In genomic region chr10:89644691-89644966, GRCh38 we compare ENCODE assay signal across 8 cellular contexts. TPM values are rescaled to one million over a fixed set of nuclear protein-coding genes. Genes with fewer than 3 reads are reported as not detected.
DNase-seq lines count a peak whose midpoint lies in the region; ATAC-seq, FAIRE-seq and TF ChIP-seq lines count a peak whose summit lies in the region.

No MANE protein-coding gene starts in this region.

- POLR2A ChIA-PET in activated CD8-positive, alpha-beta T cell treated with anti-CD3 and anti-CD28 coated beads, Interleukin-2, amount 10 ng/mL, durations not matched to agents 7 days and 5 days (lab: Charles Lee): interaction anchor here (1.2 to 2.5 kb wide), 2 partner anchors 57 to 229 kb away, joined by 3 to 29 read pairs; partner anchors contain the start of gene KIF20B

- H3K79me2 ChIP-seq in ACC112 (ENCODE audit: control insufficient read depth, insufficient read depth, low read length, unreplicated experiment) (peaks cover 35% of the 10 kb centered on the region), keratinocyte (ENCODE audit: control insufficient read depth, insufficient read depth, low read length) (peaks cover 35% of the 10 kb centered on the region)

- peaks cover 29% of the 10 kb centered on the region for H3K27me3 Mint-ChIP-seq in activated CD8-positive, alpha-beta T cell treated with anti-CD3 and anti-CD28 coated beads, Interleukin-2, amount 10 ng/mL, durations not matched to agents 7 days and 5 days (ENCODE audit: low read depth)
- H3K27me3 Mint-ChIP-seq in stimulated activated naive CD8-positive, alpha-beta T cell treated with anti-CD3 and anti-CD28 coated beads, Interleukin-15, amount 100 ng/mL, for 72 hours: peaks cover 40% of the 10 kb centered on the region

- peaks cover 15% of the 10 kb centered on the region for H3K4me1 ChIP-seq in ACC112 (ENCODE audit: control insufficient read depth, insufficient read depth, low read length, unreplicated experiment)
- H3K4me1 ChIP-seq in keratinocyte (ENCODE audit: control insufficient read depth, extremely low read depth, insufficient read depth, low read length): peaks cover 13% of the 10 kb centered on the region

- no peaks in the 10 kb centered on the region for H3K36me3 ChIP-seq in ACC112 (ENCODE audit: insufficient read depth, low read length)
- H3K36me3 ChIP-seq in keratinocyte (ENCODE audit: control insufficient read depth in 2 of 2, extremely low read depth in 1 of 2, insufficient read depth in 2 of 2, low read length in 2 of 2): no peaks in the 10 kb centered on the region

- peak overlapping the region; percentile 25 for H3K27ac Mint-ChIP-seq in activated CD8-positive, alpha-beta T cell treated with anti-CD3 and anti-CD28 coated beads, Interleukin-2, amount 10 ng/mL, durations not matched to agents 7 days and 5 days
- peak overlapping the region in 1 of 2 donors; percentile 82 for H3K27ac Mint-ChIP-seq in stimulated activated naive CD8-positive, alpha-beta T cell treated with anti-CD3 and anti-CD28 coated beads, Interleukin-15, amount 100 ng/mL, for 72 hours

- H3K4me3 Mint-ChIP-seq in activated CD8-positive, alpha-beta T cell treated with anti-CD3 and anti-CD28 coated beads, Interleukin-2, amount 10 ng/mL, durations not matched to agents 7 days and 5 days: no peak overlapping the region
- no peak overlapping the region for H3K4me3 Mint-ChIP-seq in stimulated activated naive CD8-positive, alpha-beta T cell treated with anti-CD3 and anti-CD28 coated beads, Interleukin-15, amount 100 ng/mL, for 72 hours

- dilution Hi-C loops in keratinocyte (cut with MboI; ENCODE audit: extremely low pct_ligation_motif_present, low sequenced_read_pairs): no loop called here

- H3K27ac ChIP-seq in ACC112 (ENCODE audit: low read depth, low read length) (peak overlapping the region; percentile 37; the same call in 1 of the 2 replicates), keratinocyte (ENCODE audit: control insufficient read depth, insufficient read depth, low read length) (peak overlapping the region; percentile 79)

- peak overlapping the region; percentile 80 for H3K9ac ChIP-seq in keratinocyte (ENCODE audit: control insufficient read depth, extremely low read depth, insufficient read depth, low read length)

- DNase-seq in activated CD8-positive, alpha-beta T cell treated with anti-CD3 and anti-CD28 coated beads, Interleukin-2, amount 10 ng/mL, durations not matched to agents 7 days and 5 days: no peak
- DNase-seq in keratinocyte (ENCODE audit: low read depth, low spot score) (no peak), cortex of kidney (lab: John Stamatoyannopoulos, UW) (no peak), NCI-H1105 treated with DMSO at 0.1 percent for 48 hours (lab: John Stamatoyannopoulos, UW) (no peak)
- no peak for DNase-seq in stimulated activated naive CD8-positive, alpha-beta T cell treated with anti-CD3 and anti-CD28 coated beads, Interleukin-15, amount 100 ng/mL, for 72 hours

- peak in 1 of 3 experiments; percentile 0 for TF ChIP-seq CTCF in keratinocyte (optimal IDR thresholded peaks at IDR 0.05 in 1 of 3, IDR thresholded peaks at IDR 0.05 in 1 of 3, conservative IDR thresholded peaks at IDR 0.05 in 1 of 3; ENCODE audit: extremely low read depth in 1 of 3, insufficient read depth in 2 of 3, low read length in 3 of 3)

- H3K4me2 ChIP-seq in keratinocyte (ENCODE audit: control insufficient read depth, extremely low read depth, insufficient read depth, low read depth, low read length): peak overlapping the region; percentile 95

- CTCF ChIA-PET in activated CD8-positive, alpha-beta T cell treated with anti-CD3 and anti-CD28 coated beads, Interleukin-2, amount 10 ng/mL, durations not matched to agents 7 days and 5 days (lab: Charles Lee): no interaction called here

- no peaks in the 10 kb centered on the region for H3K36me3 Mint-ChIP-seq in activated CD8-positive, alpha-beta T cell treated with anti-CD3 and anti-CD28 coated beads, Interleukin-2, amount 10 ng/mL, durations not matched to agents 7 days and 5 days (ENCODE audit: low read depth)

- H2AFZ ChIP-seq in ACC112 (ENCODE audit: low read length, unreplicated experiment) (peak overlapping the region; percentile 93), keratinocyte (ENCODE audit: control insufficient read depth, low read length) (peak overlapping the region; percentile 81)

- peak; percentile 36 for ATAC-seq in GM18907 (IDR thresholded peaks at IDR 0.05; ENCODE audit: unreplicated experiment)
- ATAC-seq in HG03135 (IDR thresholded peaks at IDR 0.05; ENCODE audit: unreplicated experiment): peak; percentile 44
- peak; percentile 46 for ATAC-seq in activated CD8-positive, alpha-beta T cell treated with anti-CD3 and anti-CD28 coated beads, Interleukin-2, amount 10 ng/mL, durations not matched to agents 7 days and 5 days
- peak; percentile 55 for ATAC-seq in stimulated activated naive CD8-positive, alpha-beta T cell treated with anti-CD3 and anti-CD28 coated beads, Interleukin-15, amount 100 ng/mL, for 72 hours

- H3K27me3 ChIP-seq in ACC112 (ENCODE audit: insufficient read depth, low read length) (no peaks in the 10 kb centered on the region), keratinocyte (ENCODE audit: control insufficient read depth, extremely low read depth, insufficient read depth, low read length) (no peaks in the 10 kb centered on the region)

- FAIRE-seq in keratinocyte (lab: Jason Lieb, UNC): no peak

- H3K9me3 Mint-ChIP-seq in activated CD8-positive, alpha-beta T cell treated with anti-CD3 and anti-CD28 coated beads, Interleukin-2, amount 10 ng/mL, durations not matched to agents 7 days and 5 days (ENCODE audit: insufficient read depth): no peaks in the 10 kb centered on the region
- H3K9me3 Mint-ChIP-seq in stimulated activated naive CD8-positive, alpha-beta T cell treated with anti-CD3 and anti-CD28 coated beads, Interleukin-15, amount 100 ng/mL, for 72 hours: no peaks in the 10 kb centered on the region

- H3K4me1 Mint-ChIP-seq in activated CD8-positive, alpha-beta T cell treated with anti-CD3 and anti-CD28 coated beads, Interleukin-2, amount 10 ng/mL, durations not matched to agents 7 days and 5 days (ENCODE audit: low read depth): peaks cover 12% of the 10 kb centered on the region
- peaks cover 6% of the 10 kb centered on the region for H3K4me1 Mint-ChIP-seq in stimulated activated naive CD8-positive, alpha-beta T cell treated with anti-CD3 and anti-CD28 coated beads, Interleukin-15, amount 100 ng/mL, for 72 hours

- no peaks in the 10 kb centered on the region for H3K9me3 ChIP-seq in keratinocyte (ENCODE audit: control insufficient read depth, low read depth, low read length)

- H3K4me3 ChIP-seq in ACC112 (ENCODE audit: low read depth, low read length) (peak overlapping the region; percentile 88), keratinocyte (ENCODE audit: control insufficient read depth in 2 of 3, extremely low read depth in 1 of 3, insufficient read depth in 2 of 3, low read depth in 1 of 3, low read length in 3 of 3) (peak overlapping the region; percentile 67 to 89 (median 76))

- no peaks in the 10 kb centered on the region for H3K9me1 ChIP-seq in keratinocyte (ENCODE audit: control insufficient read depth, extremely low read depth, insufficient read depth, low read length)

- no peaks in the 10 kb centered on the region for H4K20me1 ChIP-seq in keratinocyte (ENCODE audit: control insufficient read depth, extremely low read depth, insufficient read depth, low read length)

RNA-seq across cellular contexts. Expression of gene PANK1, which starts 0.4 kb away (rescaled TPM):
- total RNA-seq in activated CD8-positive, alpha-beta T cell treated with anti-CD3 and anti-CD28 coated beads, Interleukin-2, amount 10 ng/mL, durations not matched to agents 7 days and 5 days: 1 to 10 TPM; 6.4 to 7.0 TPM
- 6.0 to 9.5 TPM (median 6.8 TPM) in 3 replicates for polyA plus RNA-seq in keratinocyte
- polyA plus RNA-seq in keratinocyte (2011; ENCODE audit: low read depth): 8.6 TPM
- polyA plus RNA-seq in keratinocyte (2011; cell fraction: cytosol; rRNA removed): 4.2 and 6.4 TPM in 2 replicates
- polyA plus RNA-seq in keratinocyte (2011; cell fraction: nucleus; rRNA removed): 9.1 and 9.3 TPM in 2 replicates
- 4.0 and 6.2 TPM in 2 replicates for polyA plus RNA-seq in keratinocyte (2012; ENCODE audit: low replicate concordance)
- polyA minus RNA-seq in keratinocyte: 2.7 to 10.6 TPM (median 10.0 TPM) in 3 replicates
- polyA minus RNA-seq in keratinocyte (2011; cell fraction: cytosol; rRNA and poly(A)+ RNA removed): 4.2 TPM
- 7.3 and 12.2 TPM in 2 replicates for polyA minus RNA-seq in keratinocyte (2011; cell fraction: nucleus; rRNA and poly(A)+ RNA removed)

RNA-seq across cellular contexts. Expression of gene KIF20B, which starts 56.8 kb away (rescaled TPM):
- 10 to 100 TPM; 68.9 to 78.4 TPM for total RNA-seq in activated CD8-positive, alpha-beta T cell treated with anti-CD3 and anti-CD28 coated beads, Interleukin-2, amount 10 ng/mL, durations not matched to agents 7 days and 5 days
- 2.5 to 9.2 TPM (median 5.8 TPM) in 3 replicates for polyA plus RNA-seq in keratinocyte
- 8.2 TPM for polyA plus RNA-seq in keratinocyte (2011; ENCODE audit: low read depth)
- 1.4 and 4.0 TPM in 2 replicates for polyA plus RNA-seq in keratinocyte (2011; cell fraction: cytosol; rRNA removed)
- 5.2 and 5.7 TPM in 2 replicates for polyA plus RNA-seq in keratinocyte (2011; cell fraction: nucleus; rRNA removed)
- 1.4 and 8.2 TPM in 2 replicates for polyA plus RNA-seq in keratinocyte (2012; ENCODE audit: low replicate concordance)
- 1.7 to 21.2 TPM (median 5.3 TPM) in 3 replicates for polyA minus RNA-seq in keratinocyte
- 1.3 TPM for polyA minus RNA-seq in keratinocyte (2011; cell fraction: cytosol; rRNA and poly(A)+ RNA removed)
- 3.6 and 7.3 TPM in 2 replicates for polyA minus RNA-seq in keratinocyte (2011; cell fraction: nucleus; rRNA and poly(A)+ RNA removed)
